ENCODE assay signal across 8 cellular contexts in genomic region chr1:173867753-173868265, GRCh38. TPM values are rescaled to one million over a fixed set of nuclear protein-coding genes. Genes with fewer than 3 reads are reported as not detected.
A peak's percentile ranks its signal among the peaks of the same experiment; 100 is the strongest.
DNase-seq lines count a peak whose midpoint lies in the region; ATAC-seq and TF ChIP-seq lines count a peak whose summit lies in the region.

TSS of gene GAS5 (minus strand) at chr1:173867989.

- peak within 1 kb of the TSS; percentile 91 for H3K27ac ChIP-seq in OCI-LY7 (ENCODE audit: low read depth, low read length, poor library complexity, severe bottlenecking)

- H4K20me1 ChIP-seq in OCI-LY7 (ENCODE audit: insufficient read depth, low read length): peaks cover 41% of the 10 kb centered on the region

- intact Hi-C loops in OCI-LY7 (cut with micrococcal nuclease; ENCODE audit: unreplicated experiment): loop anchor here (1.0 to 5.0 kb wide), 8 partner anchors 44 to 1336 kb away; partner anchors contain the start of genes CENPL, DARS2, PRDX6 and RABGAP1L
- intact Hi-C loops in mucosa of descending colon (cut with DNase I, micrococcal nuclease): no loop called here

- H3K4me3 ChIP-seq in OCI-LY7 (ENCODE audit: low read depth, low read length, poor library complexity, severe bottlenecking) (peak within 1 kb of the TSS; percentile 98), epithelial cell of esophagus (ENCODE audit: low read length) (peak within 1 kb of the TSS; percentile 99), mucosa of descending colon (peak within 1 kb of the TSS; percentile 56)

- peak within 1 kb of the TSS; percentile 62 for H2AFZ ChIP-seq in OCI-LY7 (ENCODE audit: low read length)

- no peaks in the 10 kb centered on the region for H3K9me2 ChIP-seq in OCI-LY7 (ENCODE audit: insufficient read depth, low read length)

- TF ChIP-seq CTCF in OCI-LY7 (conservative IDR thresholded peaks at IDR 0.05; ENCODE audit: low read length) (no peak), epithelial cell of esophagus (IDR thresholded peaks at IDR 0.05; ENCODE audit: insufficient read depth, low read depth, low read length, missing control alignments) (no peak), mucosa of descending colon (IDR thresholded peaks at IDR 0.05) (no peak)

- peak; percentile 96 for DNase-seq in D341Med (ENCODE audit: low spot score)
- peak; percentile 69 for DNase-seq in HuH-7.5 (ENCODE audit: low spot score)
- peak; percentile 99 for DNase-seq in OCI-LY7 (ENCODE audit: low spot score)
- peak; percentile 98 for DNase-seq in activated T-cell treated with anti-CD3 and anti-CD28 coated beads for 48 hours (ENCODE audit: low read depth)
- DNase-seq in epithelial cell of esophagus (ENCODE audit: low read depth): peak; percentile 100
- peak; percentile 99 to 100 (median 99) for DNase-seq in mucosa of descending colon
- DNase-seq in stimulated activated CD8-positive, alpha-beta memory T cell treated with anti-CD3 and anti-CD28 coated beads, Interleukin-4, amount 100 ng/mL, for 24 hours (ENCODE audit: low read depth): peak; percentile 98

- H3K9me3 ChIP-seq in OCI-LY7 (ENCODE audit: low read length): no peaks in the 10 kb centered on the region
- H3K9me3 ChIP-seq in mucosa of descending colon: no peaks in the 10 kb centered on the region

- no TSS peak for BruUV-seq in OCI-LY7 (replicated peaks; lab: Mats Ljungman, UMichigan)

- peaks cover 61% of the 10 kb centered on the region for H3K4me1 ChIP-seq in OCI-LY7 (ENCODE audit: insufficient read depth, low read length, poor library complexity, severe bottlenecking)
- H3K4me1 ChIP-seq in mucosa of descending colon (ENCODE audit: low read depth): peaks cover 12% of the 10 kb centered on the region

- peak within 1 kb of the TSS; percentile 96 for H3K4me2 ChIP-seq in OCI-LY7 (ENCODE audit: low read length)

- H3K79me2 ChIP-seq in OCI-LY7 (ENCODE audit: insufficient read depth, low read depth, low read length): peaks cover 75% of the 10 kb centered on the region

- CTCF ChIA-PET in OCI-LY7 (lab: Charles Lee; ENCODE audit: unreplicated experiment): interaction anchor here (0.8 kb wide), 1 partner anchor 16 kb away, joined by 3 read pairs; no protein-coding TSS in a partner anchor

- peak; percentile 70 for ATAC-seq in GM21447 (IDR thresholded peaks at IDR 0.05; ENCODE audit: unreplicated experiment)
- peak; percentile 89 for ATAC-seq in mucosa of descending colon

- POLR2A ChIA-PET in OCI-LY7 (lab: Charles Lee): interaction anchor here (0.5 to 2.8 kb wide), 19 partner anchors 8 to 1155 kb away, joined by 3 to 11 read pairs (median 4); partner anchors contain the start of genes CENPL, DARS2 and RC3H1

- peaks cover 67% of the 10 kb centered on the region for H3K36me3 ChIP-seq in OCI-LY7 (ENCODE audit: insufficient read depth, low read length)
- H3K36me3 ChIP-seq in mucosa of descending colon (ENCODE audit: low read depth): no peaks in the 10 kb centered on the region

RNA-seq across cellular contexts. Expression of gene GAS5, which starts in this region (rescaled TPM):
- 899 and 1,026 TPM in 2 replicates for total RNA-seq in OCI-LY7 (2014; rRNA removed; shearing (Covaris generic))
- total RNA-seq in OCI-LY7 (2022): 901 and 987 TPM in 2 replicates
- total RNA-seq in mucosa of descending colon: 100 to 1,000 TPM; 207 to 252 (median 224) TPM

Comparison
In these comparisons a context has a peak if more than half of its experiments do, and no peak if none do; other contexts are left out.
1. Peak in every context shown above with its lines: DNase-seq, ATAC-seq, H3K4me3 ChIP-seq and H3K27ac ChIP-seq.